1 cellular context compared by ENCODE assay signal in genomic region chrX:14352511-14352910, GRCh38.
TF ChIP-seq lines count a peak whose summit lies in the region.

No MANE protein-coding gene starts in this region.

TF ChIP-seq in H1, 55 proteins besides CTCF, POLR2A, EP300 and RAD21:
- TF ChIP-seq HDAC6 (IDR thresholded peaks at IDR 0.05; ENCODE audit: low read depth, low read length) (no peak), SP1 (IDR thresholded peaks at IDR 0.05; ENCODE audit: low read depth, low read length) (no peak), POLR2AphosphoS5 (IDR thresholded peaks at IDR 0.05; ENCODE audit: low read depth, low read length) (no peak), CBX8 (IDR thresholded peaks at IDR 0.05; ENCODE audit: borderline replicate concordance, low read depth, low read length) (no peak), TAF1 (IDR thresholded peaks at IDR 0.05; ENCODE audit: low read depth, low read length) (no peak), BCL11A (IDR thresholded peaks at IDR 0.05; ENCODE audit: low read depth in 2 of 2, low read length in 2 of 2) (no peak), CHD2 (IDR thresholded peaks at IDR 0.05; ENCODE audit: low read length) (no peak), NRF1 (IDR thresholded peaks at IDR 0.05; ENCODE audit: low read depth, low read length) (no peak), PHF8 (conservative IDR thresholded peaks at IDR 0.05; ENCODE audit: low read depth, low read length) (no peak), SP2 (IDR thresholded peaks at IDR 0.05; ENCODE audit: low read length) (no peak), CHD7 (IDR thresholded peaks at IDR 0.05; ENCODE audit: insufficient replicate concordance, low read length) (no peak), SIN3A (conservative IDR thresholded peaks at IDR 0.05 in 1 of 2, IDR thresholded peaks at IDR 0.05 in 1 of 2; ENCODE audit: low read depth in 1 of 2, low read length in 2 of 2) (no peak), RXRA (IDR thresholded peaks at IDR 0.05; ENCODE audit: insufficient read depth, low read depth, low read length) (no peak), ZNF274 (IDR thresholded peaks at IDR 0.05; ENCODE audit: borderline replicate concordance, extremely low read depth, low read length) (no peak), JUND (IDR thresholded peaks at IDR 0.05; ENCODE audit: low read length) (no peak)
